In genomic region chr12:132740313-132740646, GRCh38 we compare ENCODE assay signal across 15 cellular contexts.
"Had no signal": no experiment of that assay in that cellular context is flagged by ENCODE, and none has a peak within 500 bp of the region (broad histone marks: within the 10 kb centered on the region; RNA-seq: fewer than 3 reads in every experiment).

No MANE protein-coding gene starts in this region.

- ATAC-seq: gastroesophageal sphincter, left colon, pancreas, sciatic nerve had no signal

- DNase-seq: effector memory CD4-positive, alpha-beta T cell; esophagus squamous epithelium; foreskin fibroblast; glutamatergic neuron; left colon; occipital lobe; stimulated activated naive CD4-positive, alpha-beta T cell treated with Interleukin-2 at 50 U/mL for 16 hours; trophoblast cell had no signal

- H3K27ac Mint-ChIP-seq: mesothelial cell of epicardium; natural killer cell treated with Interleukin-12 subunit alpha and Interleukin-12 subunit beta and Interleukin-15 and Interleukin-18, amount 100 ng/mL, for 72 hours had no signal

- H3K4me1 Mint-ChIP-seq: mesothelial cell of epicardium had no signal

- H3K27me3 ChIP-seq: esophagus squamous epithelium, gastroesophageal sphincter, hepatocyte, pancreas had no signal

- H3K27ac ChIP-seq: esophagus squamous epithelium, gastroesophageal sphincter, hepatocyte, pancreas, prostate gland had no signal

- H3K4me1 ChIP-seq: esophagus squamous epithelium, gastroesophageal sphincter, pancreas, prostate gland had no signal

- H3K4me3 Mint-ChIP-seq: mesothelial cell of epicardium; natural killer cell treated with Interleukin-12 subunit alpha and Interleukin-12 subunit beta and Interleukin-15 and Interleukin-18, amount 100 ng/mL, for 72 hours had no signal

- H3K4me3 ChIP-seq: esophagus squamous epithelium, gastroesophageal sphincter, hepatocyte, pancreas, prostate gland had no signal

- H3K9me3 ChIP-seq: esophagus squamous epithelium, gastroesophageal sphincter, pancreas, prostate gland had no signal

- H3K27me3 Mint-ChIP-seq: natural killer cell treated with Interleukin-12 subunit alpha and Interleukin-12 subunit beta and Interleukin-15 and Interleukin-18, amount 100 ng/mL, for 72 hours had no signal
